In the genomic region with DNA sequence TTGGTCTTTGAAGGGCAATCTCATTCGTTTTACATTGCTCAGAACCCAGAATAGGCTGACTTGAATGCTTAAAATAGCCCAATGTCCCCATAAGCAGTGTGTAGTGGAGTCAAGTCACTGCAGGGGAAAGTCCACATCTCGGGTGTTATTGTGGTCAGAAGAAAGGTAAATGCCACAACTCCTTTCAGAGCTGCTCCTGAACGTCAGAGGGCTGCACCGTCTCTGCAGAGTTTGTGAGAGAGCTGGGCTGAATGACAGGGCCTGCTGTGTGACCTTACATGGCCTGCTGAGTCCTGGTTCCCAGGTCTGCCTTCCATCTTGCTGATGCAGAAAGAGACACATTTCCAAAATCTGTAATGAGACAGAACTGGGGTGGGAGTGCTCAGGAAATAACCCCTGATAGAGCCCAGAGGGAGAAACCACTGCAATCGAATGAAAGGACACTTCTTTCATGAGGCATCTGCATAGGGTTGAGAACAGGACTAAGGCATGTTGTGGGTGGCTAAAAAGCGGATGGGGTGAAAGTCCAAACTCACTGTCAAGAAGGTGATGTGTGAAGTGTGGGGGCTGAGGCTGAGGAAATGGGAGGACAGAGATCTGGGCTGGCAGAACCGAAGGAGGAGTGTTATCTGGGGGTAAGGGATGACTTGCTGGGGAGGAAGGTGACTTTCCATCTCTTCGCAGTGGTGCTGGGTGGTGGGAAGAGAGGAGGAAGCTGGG, we compare ENCODE assay signal across 10 cellular contexts. TPM values are rescaled to one million over a fixed set of nuclear protein-coding genes. Genes with fewer than 3 reads are reported as not detected.
DNase-seq lines count a peak whose midpoint lies in the region; ATAC-seq lines count a peak whose summit lies in the region.
"Had no signal": no experiment of that assay in that cellular context is flagged by ENCODE, and none has a peak within 500 bp of the region (broad histone marks: within the 10 kb centered on the region; RNA-seq: fewer than 3 reads in every experiment).

No MANE protein-coding gene starts in this region.

- intact Hi-C loops in naive thymus-derived CD4-positive, alpha-beta T cell (cut with micrococcal nuclease), result loop anchor here (5.0 to 10.0 kb wide), 2 partner anchors 38 to 55 kb away; no protein-coding TSS in a partner anchor

- H3K4me3 Mint-ChIP-seq in naive thymus-derived CD4-positive, alpha-beta T cell, result peak overlapping the region in 1 of 10 donors; percentile 57
- H3K4me3 Mint-ChIP-seq: naive B cell had no signal

- no peak overlapping the region for H3K27ac ChIP-seq in naive thymus-derived CD4-positive, alpha-beta T cell (ENCODE audit: low read depth, low read length)
- H3K27ac ChIP-seq: foreskin keratinocyte had no signal

- H3K4me1 ChIP-seq in naive thymus-derived CD4-positive, alpha-beta T cell (ENCODE audit: control insufficient read depth in 2 of 2, insufficient read depth in 2 of 2, low read length in 2 of 2), result peaks cover 26 to 54% of the 10 kb centered on the region in 2 donors

- no peaks in the 10 kb centered on the region for H3K27me3 ChIP-seq in naive thymus-derived CD4-positive, alpha-beta T cell (ENCODE audit: control insufficient read depth in 2 of 2, insufficient read depth in 2 of 2, low read length in 2 of 2)
- H3K27me3 ChIP-seq: foreskin keratinocyte had no signal

- POLR2A ChIA-PET in naive thymus-derived CD4-positive, alpha-beta T cell (lab: Charles Lee), result no interaction called here

- H3K4me1 Mint-ChIP-seq in naive thymus-derived CD4-positive, alpha-beta T cell, result peaks cover 42 to 78% (median 46%) of the 10 kb centered on the region in 7 donors
- H3K4me1 Mint-ChIP-seq: naive B cell had no signal

- no peak for DNase-seq in naive thymus-derived CD4-positive, alpha-beta T cell
- DNase-seq in COLO668 (lab: John Stamatoyannopoulos, UW; ENCODE audit: unreplicated experiment), result no peak
- DNase-seq in effector CD4-positive, alpha-beta T cell, result no peak
- DNase-seq in Kasumi-1 (lab: John Stamatoyannopoulos, UW), result no peak
- DNase-seq: foreskin keratinocyte, naive B cell had no signal

- no peaks in the 10 kb centered on the region for H3K36me3 ChIP-seq in naive thymus-derived CD4-positive, alpha-beta T cell (ENCODE audit: control insufficient read depth in 2 of 3, insufficient read depth in 3 of 3, low read length in 3 of 3)

- H3K36me3 Mint-ChIP-seq in naive thymus-derived CD4-positive, alpha-beta T cell, result peaks cover 0 to 26% (median 0%) of the 10 kb centered on the region in 5 donors
- H3K36me3 Mint-ChIP-seq: naive B cell had no signal

- no peaks in the 10 kb centered on the region for H3K9me3 ChIP-seq in naive thymus-derived CD4-positive, alpha-beta T cell (ENCODE audit: control insufficient read depth in 2 of 3, low read length in 3 of 3)

- peaks cover 0 to 2% (median 0%) of the 10 kb centered on the region in 11 donors for H3K9me3 Mint-ChIP-seq in naive thymus-derived CD4-positive, alpha-beta T cell
- H3K9me3 Mint-ChIP-seq: naive B cell had no signal

- CTCF ChIA-PET in naive thymus-derived CD4-positive, alpha-beta T cell (lab: Charles Lee), result no interaction called here

- no peaks in the 10 kb centered on the region for H3K27me3 Mint-ChIP-seq in naive thymus-derived CD4-positive, alpha-beta T cell
- H3K27me3 Mint-ChIP-seq: naive B cell had no signal

- peak overlapping the region in 3 of 9 donors; percentile 15 to 77 (median 26) for H3K27ac Mint-ChIP-seq in naive thymus-derived CD4-positive, alpha-beta T cell
- H3K27ac Mint-ChIP-seq: naive B cell had no signal

- ATAC-seq in GM18868 (IDR thresholded peaks at IDR 0.05; ENCODE audit: unreplicated experiment) (peak; percentile 94), GM21576 (IDR thresholded peaks at IDR 0.05; ENCODE audit: unreplicated experiment) (peak; percentile 59), HG03439 (IDR thresholded peaks at IDR 0.05; ENCODE audit: unreplicated experiment) (peak; percentile 91), GM21526 (IDR thresholded peaks at IDR 0.05; ENCODE audit: low FRiP score, unreplicated experiment) (no peak)
- peak; percentile 64 for ATAC-seq in naive thymus-derived CD4-positive, alpha-beta T cell
- ATAC-seq: foreskin keratinocyte had no signal

- no peak overlapping the region for H3K4me3 ChIP-seq in naive thymus-derived CD4-positive, alpha-beta T cell (ENCODE audit: low read length)

RNA-seq across cellular contexts. Expression of gene XCL2, which starts 33.8 kb away (rescaled TPM):
- total RNA-seq in naive thymus-derived CD4-positive, alpha-beta T cell, result 1 to 10 TPM in 3 of 5 experiments, not detected in 2; 2.7 to 7.0 (median 3.0) TPM
- under 1 TPM in 1 of 2 donors, not detected in 1; 0.61 TPM for polyA plus RNA-seq in naive thymus-derived CD4-positive, alpha-beta T cell
- total RNA-seq: foreskin keratinocyte had no signal
- polyA plus RNA-seq: foreskin keratinocyte had no signal
